1 cellular context compared by ENCODE assay signal in the genomic region with DNA sequence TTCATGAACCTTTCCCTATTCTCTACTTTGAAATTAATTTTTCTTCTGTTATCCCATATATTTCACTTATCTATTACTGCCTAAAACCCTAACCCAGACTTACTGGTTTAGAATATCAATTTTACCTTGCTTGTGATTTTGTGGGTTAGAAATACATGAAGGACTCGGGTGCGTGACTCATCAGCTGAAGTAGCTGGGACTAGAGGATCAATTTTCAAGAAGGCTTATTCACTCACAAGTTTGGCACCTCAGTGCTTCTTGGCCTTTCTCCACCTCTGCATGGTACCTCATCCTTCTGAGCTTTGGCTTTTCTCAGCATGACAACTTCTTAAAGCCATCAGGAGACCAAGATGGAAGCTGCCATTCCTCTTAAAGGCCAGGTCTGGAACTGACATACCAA.
TF ChIP-seq lines count a peak whose summit lies in the region.

No MANE protein-coding gene starts in this region.

TF ChIP-seq in IMR-90, 13 proteins besides CTCF, POLR2A, EP300 and RAD21 (continued from another document):
- no peak for TF ChIP-seq RCOR1 (IDR thresholded peaks at IDR 0.05; ENCODE audit: insufficient replicate concordance, low read length)
